ENCODE assay signal across 30 cellular contexts in genomic region chr13:109123971-109124370, GRCh38.
A peak's percentile ranks its signal among the peaks of the same experiment; 100 is the strongest.
DNase-seq lines count a peak whose midpoint lies in the region; ATAC-seq and TF ChIP-seq lines count a peak whose summit lies in the region.
"Had no signal": no experiment of that assay in that cellular context is flagged by ENCODE, and none has a peak within 500 bp of the region (broad histone marks: within the 10 kb centered on the region; RNA-seq: fewer than 3 reads in every experiment).

No MANE protein-coding gene starts in this region.

- no peak overlapping the region for H3K4ac ChIP-seq in mesendoderm (ENCODE audit: low read depth, low read length)

- H3K79me2 ChIP-seq in mesendoderm (ENCODE audit: control insufficient read depth, insufficient read depth, low read length): no peaks in the 10 kb centered on the region
- H3K79me2 ChIP-seq: parathyroid adenoma had no signal

- no peak overlapping the region for H2BK120ac ChIP-seq in mesendoderm (ENCODE audit: low read depth, low read length)

- H3K27me3 ChIP-seq in H7 (ENCODE audit: control insufficient read depth, insufficient read depth, low read length) (no peaks in the 10 kb centered on the region), WERI-Rb-1 (ENCODE audit: insufficient read depth, low read depth, severe bottlenecking) (no peaks in the 10 kb centered on the region), mesendoderm (ENCODE audit: insufficient read depth, low read length, poor library complexity) (no peaks in the 10 kb centered on the region)
- H3K27me3 ChIP-seq: BLaER1, MG63, right atrium auricular region, testis had no signal

- H3K79me1 ChIP-seq in mesendoderm (ENCODE audit: low read length): no peaks in the 10 kb centered on the region

- H4K5ac ChIP-seq in mesendoderm (ENCODE audit: low read length): no peak overlapping the region

- no peak for ATAC-seq in GM18868 (IDR thresholded peaks at IDR 0.05; ENCODE audit: unreplicated experiment)
- ATAC-seq: activated CD8-positive, alpha-beta T cell treated with anti-CD3 and anti-CD28 coated beads, Interleukin-2, amount 10 ng/mL, durations not matched to agents 7 days and 5 days; left cardiac atrium; mucosa of descending colon; natural killer cell had no signal

- H3K36me3 ChIP-seq in H7 (replicated peaks; ENCODE audit: control insufficient read depth, insufficient read depth, low read length): no peaks in the 10 kb centered on the region
- H3K36me3 ChIP-seq in WERI-Rb-1: no peaks in the 10 kb centered on the region
- H3K36me3 ChIP-seq in mesendoderm (ENCODE audit: control insufficient read depth, insufficient read depth, low read length): no peaks in the 10 kb centered on the region
- H3K36me3 ChIP-seq: BLaER1, MG63, right atrium auricular region, SJSA1 had no signal

- no peak overlapping the region for H3K23ac ChIP-seq in mesendoderm (ENCODE audit: low read length)

- peak; percentile 19 for DNase-seq in H7
- peak; percentile 5 to 9 for DNase-seq in Kasumi-1 (lab: John Stamatoyannopoulos, UW)
- peak; percentile 62 for DNase-seq in WERI-Rb-1
- peak; percentile 80 for DNase-seq in mesendoderm
- DNase-seq in NCI-H2227 (lab: John Stamatoyannopoulos, UW; ENCODE audit: unreplicated experiment): no peak
- DNase-seq in activated CD4-positive, alpha-beta T cell treated with anti-CD3 and anti-CD28 coated beads, Interleukin-2, amount 50 U/mL, for 48 hours: no peak
- DNase-seq in NCI-H146 (lab: John Stamatoyannopoulos, UW): no peak
- DNase-seq: activated CD4-positive, CD25-positive, alpha-beta regulatory T cell treated with anti-CD3 and anti-CD28 coated beads, Interleukin-2, amount 50 U/mL, for 72 hours; activated CD8-positive, alpha-beta T cell treated with anti-CD3 and anti-CD28 coated beads, Interleukin-2, amount 10 ng/mL, durations not matched to agents 7 days and 5 days; activated naive CD4-positive, alpha-beta T cell treated with anti-CD3 and anti-CD28 coated beads, Interleukin-2, amount 50 U/mL, for 16 hours; Caco-2; cerebellar nuclear complex; DMS53; hippocampal formation; immature natural killer cell; left cardiac atrium; MG63; mucosa of descending colon; natural killer cell; NCI-H1417 treated with DMSO at 0.1 percent for 48 hours; NCI-H2081 treated with DMSO at 0.1 percent for 48 hours; small intestine; stimulated activated naive CD4-positive, alpha-beta T cell; testis had no signal

- no peak overlapping the region for H4K8ac ChIP-seq in mesendoderm (ENCODE audit: low read depth, low read length)

- H3K4me3 ChIP-seq in H7 (ENCODE audit: insufficient read depth, low read depth, low read length): no peak overlapping the region
- no peak overlapping the region for H3K4me3 ChIP-seq in WERI-Rb-1 (ENCODE audit: low read depth, low read length)
- no peak overlapping the region for H3K4me3 ChIP-seq in mesendoderm (ENCODE audit: low read length)
- H3K4me3 ChIP-seq: BLaER1, lung, MG63, mucosa of descending colon, right atrium auricular region, SJSA1, testis had no signal

- H2BK15ac ChIP-seq in mesendoderm (replicated peaks; ENCODE audit: low read depth): no peak overlapping the region

- H3K27ac ChIP-seq in WERI-Rb-1 (no peak overlapping the region), mesendoderm (ENCODE audit: low read depth, low read length) (no peak overlapping the region)
- H3K27ac ChIP-seq: BLaER1, parathyroid adenoma, right atrium auricular region, SJSA1, testis had no signal

- no peak overlapping the region for H3K56ac ChIP-seq in mesendoderm (ENCODE audit: low read length)

- no CpG with 5 or more reads among the region's 2 CpGs for WGBS in mesendoderm (ENCODE audit: extremely low coverage, insufficient coverage, low lambda C conversion rate)

- H3K9me3 ChIP-seq in WERI-Rb-1 (ENCODE audit: severe bottlenecking): no peaks in the 10 kb centered on the region
- H3K9me3 ChIP-seq: Caco-2, MG63, mucosa of descending colon, right atrium auricular region, SJSA1, testis had no signal

- peak; percentile 56 for TF ChIP-seq CTCF in WERI-Rb-1 (IDR thresholded peaks at IDR 0.05; ENCODE audit: low read depth, low read length)

- no peak overlapping the region for H3K18ac ChIP-seq in mesendoderm (ENCODE audit: low read length)

- no peak overlapping the region for H3K4me2 ChIP-seq in mesendoderm (ENCODE audit: low read length)
- H3K4me2 ChIP-seq: BLaER1 had no signal

- no peak overlapping the region for H3K9ac ChIP-seq in mesendoderm (ENCODE audit: low read length)
- H3K9ac ChIP-seq: BLaER1, parathyroid adenoma had no signal

- H3K4me1 ChIP-seq in mesendoderm (ENCODE audit: control insufficient read depth, low read depth, low read length): no peaks in the 10 kb centered on the region
- H3K4me1 ChIP-seq: BLaER1, parathyroid adenoma, right atrium auricular region, SJSA1, testis had no signal

- no peak overlapping the region for H2BK5ac ChIP-seq in mesendoderm (ENCODE audit: low read length)

- H2AK5ac ChIP-seq in mesendoderm (ENCODE audit: low read length): no peak overlapping the region

Comparison
In these comparisons a context has a peak if more than half of its experiments do, and no peak if none do; other contexts are left out.
1. DNase-seq: peak in H7 (single experiment), Kasumi-1 (2 of 2), WERI-Rb-1 (single experiment) and mesendoderm (single experiment); none in NCI-H2227 (single experiment), activated CD4-positive, alpha-beta T cell treated with anti-CD3 and anti-CD28 coated beads, Interleukin-2, amount 50 U/mL, for 48 hours (0 of 2) and NCI-H146 (single experiment).